27 cellular contexts compared by ENCODE assay signal in the genomic region with DNA sequence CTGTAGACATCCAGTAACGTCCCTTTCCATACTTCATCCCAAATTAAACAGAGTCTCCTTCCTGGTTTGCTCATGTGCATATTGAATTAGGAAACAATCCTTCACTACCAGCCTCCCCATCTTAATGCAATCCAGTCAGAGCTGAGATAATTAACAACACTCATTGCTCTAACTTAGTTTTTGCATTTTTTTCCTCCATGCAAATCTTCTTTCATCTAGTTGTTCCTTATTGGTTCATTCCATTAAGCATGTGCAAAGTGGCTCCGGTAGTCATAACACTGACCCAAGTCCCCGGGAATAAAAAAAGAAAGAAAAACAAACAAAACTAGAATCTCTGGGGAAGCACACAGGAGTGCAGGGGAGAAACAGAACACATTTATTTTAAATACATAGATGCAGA.
"Had no signal": no experiment of that assay in that cellular context is flagged by ENCODE, and none has a peak within 500 bp of the region (broad histone marks: within the 10 kb centered on the region; RNA-seq: fewer than 3 reads in every experiment).

No MANE protein-coding gene starts in this region.

- H3K27ac ChIP-seq: esophagus squamous epithelium, gastrocnemius medialis, heart left ventricle, hepatocyte, left lung, neural progenitor cell, prostate gland, right atrium auricular region, suprapubic skin, thyroid gland, vagina had no signal

- H3K9ac ChIP-seq: neural progenitor cell had no signal

- H3K36me3 ChIP-seq: esophagus squamous epithelium, gastrocnemius medialis, heart left ventricle, left lung, neural progenitor cell, prostate gland, right atrium auricular region, suprapubic skin, thyroid gland, vagina had no signal

- H3K4me1 ChIP-seq: gastrocnemius medialis, heart left ventricle, left lung, prostate gland, right atrium auricular region had no signal

- DNase-seq: cortex of kidney; effector memory CD8-positive, alpha-beta T cell; erythroblast; esophagus squamous epithelium; gastrocnemius medialis; heart left ventricle; left cardiac atrium; left lung; mesendoderm; midbrain; naive thymus-derived CD4-positive, alpha-beta T cell; stimulated activated CD4-positive, alpha-beta T cell treated with anti-CD3 and anti-CD28 coated beads, Interleukin-12 subunit alpha, Interleukin-12 subunit beta, amount 100 ng/mL, for 4 hours; stimulated activated CD4-positive, alpha-beta T cell treated with anti-CD3 and anti-CD28 coated beads, Interleukin-1b, Interleukin-23, amount 100 ng/mL, for 48 hours; stimulated activated CD4-positive, alpha-beta T cell treated with anti-CD3 and anti-CD28 coated beads, Interleukin-4, amount 100 ng/mL, for 1 hour; stimulated activated CD8-positive, alpha-beta memory T cell treated with anti-CD3 and anti-CD28 coated beads, Interleukin-4, amount 100 ng/mL, for 48 hours; stimulated activated naive CD4-positive, alpha-beta T cell; stimulated activated naive CD8-positive, alpha-beta T cell treated with anti-CD3 and anti-CD28 coated beads, Interleukin-15, amount 100 ng/mL, for 72 hours; thyroid gland; trophoblast cell had no signal

- ATAC-seq: effector memory CD8-positive, alpha-beta T cell; gastrocnemius medialis; heart left ventricle; left cardiac atrium; left lung; naive thymus-derived CD4-positive, alpha-beta T cell; sciatic nerve had no signal

- H2AFZ ChIP-seq: hepatocyte, neural progenitor cell had no signal

- H3K9me3 ChIP-seq: esophagus squamous epithelium, gastrocnemius medialis, heart left ventricle, left lung, prostate gland, right atrium auricular region, suprapubic skin, thyroid gland, vagina had no signal

- H3K27me3 ChIP-seq: gastrocnemius medialis, hepatocyte, neural progenitor cell, right atrium auricular region, thyroid gland, vagina had no signal

- H3K4me3 ChIP-seq: esophagus squamous epithelium, gastrocnemius medialis, heart left ventricle, hepatocyte, left lung, neural progenitor cell, prostate gland, right atrium auricular region, smooth muscle cell, suprapubic skin, thyroid gland, vagina had no signal

- H3K4me2 ChIP-seq: hepatocyte, neural progenitor cell had no signal

- H3K79me2 ChIP-seq: hepatocyte had no signal
